In genomic region chr16:89037261-89038152, GRCh38 we compare ENCODE assay signal across 8 cellular contexts. TPM values are rescaled to one million over a fixed set of nuclear protein-coding genes. Genes with fewer than 3 reads are reported as not detected.
A peak's percentile ranks its signal among the peaks of the same experiment; 100 is the strongest.
DNase-seq lines count a peak whose midpoint lies in the region; ATAC-seq, FAIRE-seq and TF ChIP-seq lines count a peak whose summit lies in the region.

No MANE protein-coding gene starts in this region.

- peak; percentile 8 for DNase-seq in BE2C
- peak; percentile 46 for DNase-seq in M059J (ENCODE audit: low read depth)
- DNase-seq in adrenal gland = peak in 5 of 7 donors; percentile 29 to 49 (median 44)
- DNase-seq in HepG2 (ENCODE audit: low spot score) = no peak
- DNase-seq in stomach = no peak
- DNase-seq in NAMALWA (ENCODE audit: low spot score) = no peak

- H3K36me3 ChIP-seq in BE2C = no peaks in the 10 kb centered on the region
- no peaks in the 10 kb centered on the region for H3K36me3 ChIP-seq in adrenal gland (replicated peaks in 1 of 2)
- no peaks in the 10 kb centered on the region for H3K36me3 ChIP-seq in HepG2 (replicated peaks in 1 of 2; ENCODE audit: control insufficient read depth in 1 of 2, insufficient read depth in 2 of 2, low read length in 2 of 2)
- H3K36me3 ChIP-seq in stomach = no peaks in the 10 kb centered on the region

- no peak overlapping the region for H3K4me2 ChIP-seq in HepG2 (ENCODE audit: low read depth, low read length)

- TF ChIP-seq CTCF in BE2C (IDR thresholded peaks at IDR 0.05; ENCODE audit: low read depth, low read length) = no peak
- TF ChIP-seq CTCF in adrenal gland (IDR thresholded peaks at IDR 0.05) = no peak
- no peak for TF ChIP-seq CTCF in HepG2 (CRISPR knock-in tag; IDR thresholded peaks at IDR 0.05)
- no peak for TF ChIP-seq CTCF in stomach (IDR thresholded peaks at IDR 0.05)

- H3K4me1 ChIP-seq in BE2C (no peaks in the 10 kb centered on the region), adrenal gland (replicated peaks in 1 of 2) (no peaks in the 10 kb centered on the region), HepG2 (ENCODE audit: insufficient read depth, low read length) (no peaks in the 10 kb centered on the region), stomach (no peaks in the 10 kb centered on the region)

- no peak for TF ChIP-seq POLR2A in adrenal gland (IDR thresholded peaks at IDR 0.05)
- no peak for TF ChIP-seq POLR2A in HepG2 (IDR thresholded peaks at IDR 0.05; ENCODE audit: insufficient read depth in 1 of 2, low read depth in 2 of 2, low read length in 2 of 2)
- no peak for TF ChIP-seq POLR2A in stomach (IDR thresholded peaks at IDR 0.05)

- peaks cover 11% of the 10 kb centered on the region; the same call in 1 of the 2 replicates for H4K20me1 ChIP-seq in HepG2 (ENCODE audit: insufficient read depth, low read length)

- ATAC-seq in HepG2 (peak; percentile 69), HG03565 (IDR thresholded peaks at IDR 0.05; ENCODE audit: unreplicated experiment) (no peak), HG03460 (IDR thresholded peaks at IDR 0.05; ENCODE audit: unreplicated experiment) (no peak)

- no peak for TF ChIP-seq EP300 in HepG2 (IDR thresholded peaks at IDR 0.05; ENCODE audit: low read depth in 2 of 2, low read length in 2 of 2)
- TF ChIP-seq EP300 in HepG2 (CRISPR knock-in tag; IDR thresholded peaks at IDR 0.05; ENCODE audit: borderline replicate concordance) = no peak
- TF ChIP-seq EP300 in stomach (IDR thresholded peaks at IDR 0.05) = no peak

- TF ChIP-seq RAD21 in HepG2 (CRISPR knock-in tag; IDR thresholded peaks at IDR 0.05) = no peak

- in situ Hi-C loops in HepG2 (cut with HindIII; ENCODE audit: extremely low pct_ligation_motif_present, low pct_unique_long_range_greater_than_20kb) = no loop called here

- no peak for FAIRE-seq in HepG2 (lab: Jason Lieb, UNC)

- H3K27me3 ChIP-seq in BE2C (peaks cover 82% of the 10 kb centered on the region), adrenal gland (peaks cover 27% of the 10 kb centered on the region), HepG2 (ENCODE audit: control insufficient read depth in 1 of 2, insufficient read depth in 2 of 2, low read length in 2 of 2) (peaks cover 27 to 90% of the 10 kb centered on the region in 2 experiments), stomach (peaks cover 4 to 91% (median 50%) of the 10 kb centered on the region in 3 donors)

- H3K27ac ChIP-seq in adrenal gland (no peak overlapping the region), HepG2 (ENCODE audit: extremely low read length, insufficient read depth, low read length) (no peak overlapping the region), stomach (no peak overlapping the region)

- no peak overlapping the region for H3K9ac ChIP-seq in HepG2 (ENCODE audit: insufficient read depth, low read depth, low read length)

- CTCF ChIA-PET in HepG2 (lab: Yijun Ruan, JAX; ENCODE audit: low intra/inter-chr PET ratio, low total read pairs) = no interaction called here

- no peaks in the 10 kb centered on the region for H3K79me2 ChIP-seq in HepG2 (ENCODE audit: insufficient read depth, low read length)

- 15 to 52% (median 44%) methylated on average over 16 to 30 of the region's 30 CpGs for WGBS in adrenal gland, 4 donors
- WGBS in HepG2 (ENCODE audit: low lambda C conversion rate) = 15% methylated on average over 20 of the region's 30 CpGs
- WGBS in stomach, 5 donors = 27 to 46% (median 43%) methylated on average over 22 to 30 of the region's 30 CpGs

- H2AFZ ChIP-seq in HepG2 (ENCODE audit: low read length) = no peak overlapping the region

- intact Hi-C loops in adrenal gland (cut with DNase I) (no loop called here), HepG2 (cut with micrococcal nuclease; ENCODE audit: unreplicated experiment) (no loop called here), stomach (cut with DNase I; ENCODE audit: low total_unique reads) (no loop called here)

- POLR2A ChIA-PET in HepG2 (lab: Yijun Ruan, JAX) = no interaction called here

- H3K4me3 ChIP-seq in BE2C (ENCODE audit: low read depth, low read length) = no peak overlapping the region
- no peak overlapping the region for H3K4me3 ChIP-seq in adrenal gland
- no peak overlapping the region for H3K4me3 ChIP-seq in HepG2 (replicated peaks in 1 of 3; ENCODE audit: insufficient read depth in 1 of 3, low read depth in 2 of 3, low read length in 3 of 3)
- H3K4me3 ChIP-seq in stomach = no peak overlapping the region

- BruUV-seq in HepG2 (replicated peaks; lab: Mats Ljungman, UMichigan) = no TSS peak

- no peaks in the 10 kb centered on the region for H3K9me3 ChIP-seq in BE2C
- no peaks in the 10 kb centered on the region for H3K9me3 ChIP-seq in adrenal gland (replicated peaks in 1 of 3)
- H3K9me3 ChIP-seq in HepG2 (ENCODE audit: low read length) = no peaks in the 10 kb centered on the region
- no peaks in the 10 kb centered on the region for H3K9me3 ChIP-seq in stomach

TF ChIP-seq in HepG2, 621 proteins besides CTCF, POLR2A, EP300 and RAD21 (continues in another document):
- TF ChIP-seq MEF2D (CRISPR knock-in tag; IDR thresholded peaks at IDR 0.05) (0 out of 2 replicates have a peak, but pooled peaks have one; percentile 44), THRA (CRISPR knock-in tag; IDR thresholded peaks at IDR 0.05; ENCODE audit: borderline replicate concordance) (peak; percentile 62; the same call in 1 of the 2 replicates)

RNA-seq across cellular contexts. Expression of gene ACSF3, which starts 56.1 kb away (rescaled TPM):
- polyA plus RNA-seq in BE2C (2012; ENCODE audit: insufficient read depth, insufficient read length, low read depth) = 27.6 TPM
- total RNA-seq in M059J (2014; rRNA removed; shearing (Covaris generic)) = 5.0 and 16.2 TPM in 2 replicates
- 10 to 100 TPM; 35.7 to 88.3 (median 57.0) TPM for total RNA-seq in adrenal gland
- 10 to 100 TPM; 32.4 to 90.3 (median 82.1) TPM for polyA plus RNA-seq in adrenal gland
- total RNA-seq in HepG2 (2016; rRNA removed; fragmentation: Illumina TruSeq; extraction: Trizol) = 23.5 and 30.6 TPM in 2 replicates
- total RNA-seq in HepG2 (2016; cell fraction: cytosol; rRNA removed; fragmentation: Illumina TruSeq; extraction: Trizol; ENCODE audit: low read depth) = 13.8 and 14.5 TPM in 2 replicates
- 22.1 and 29.1 TPM in 2 replicates for total RNA-seq in HepG2 (2016; cell fraction: insoluble cytoplasmic fraction; rRNA removed; fragmentation: Illumina TruSeq; extraction: Trizol)
- 23.0 and 24.3 TPM in 2 replicates for total RNA-seq in HepG2 (2016; cell fraction: membrane; rRNA removed; fragmentation: Illumina TruSeq; extraction: Trizol)
- 19.3 and 21.6 TPM in 2 replicates for total RNA-seq in HepG2 (2016; cell fraction: nucleus; rRNA removed; fragmentation: Illumina TruSeq; extraction: Trizol)
- 14.9 and 16.5 TPM in 2 replicates for polyA plus RNA-seq in HepG2 (2011; rRNA removed)
- 11.3 and 15.5 TPM in 2 replicates for polyA plus RNA-seq in HepG2 (2011; cell fraction: cytosol; rRNA removed)
- 31.3 and 34.0 TPM in 2 replicates for polyA plus RNA-seq in HepG2 (2011; cell fraction: nucleus; rRNA removed)
- 16.6 and 17.2 TPM in 2 replicates for polyA plus RNA-seq in HepG2 (2012)
- polyA plus RNA-seq in HepG2 (2016; cell fraction: cytosol; fragmentation: Illumina TruSeq; extraction: Trizol; ENCODE audit: low read depth) = 6.9 and 9.7 TPM in 2 replicates
- 21.8 and 22.0 TPM in 2 replicates for polyA plus RNA-seq in HepG2 (2016; cell fraction: insoluble cytoplasmic fraction; fragmentation: Illumina TruSeq; extraction: Trizol; ENCODE audit: low read depth)
- 11.2 and 13.0 TPM in 2 replicates for polyA plus RNA-seq in HepG2 (2016; cell fraction: membrane; fragmentation: Illumina TruSeq; extraction: Trizol; ENCODE audit: low read depth)
- polyA plus RNA-seq in HepG2 (2016; cell fraction: nucleus; fragmentation: Illumina TruSeq; extraction: Trizol; ENCODE audit: insufficient read depth, low read depth) = 37.2 and 38.9 TPM in 2 replicates
- 46.7 and 47.0 TPM in 2 replicates for polyA minus RNA-seq in HepG2 (2011; rRNA and poly(A)+ RNA removed; ENCODE audit: low replicate concordance)
- 22.4 and 32.0 TPM in 2 replicates for polyA minus RNA-seq in HepG2 (2011; cell fraction: cytosol; rRNA and poly(A)+ RNA removed)
- 35.9 and 36.8 TPM in 2 replicates for polyA minus RNA-seq in HepG2 (2011; cell fraction: nucleus; rRNA and poly(A)+ RNA removed)
- 100 to 1,000 TPM in 1 of 5 donors, 10 to 100 TPM in 4; 16.9 to 265 (median 27.7) TPM for total RNA-seq in stomach
- 10 to 100 TPM; 29.4 to 33.2 (median 31.9) TPM for polyA plus RNA-seq in stomach

Comparison
In these comparisons a context has a peak if more than half of its experiments do, and no peak if none do; other contexts are left out.
1. DNase-seq: peak in BE2C (single experiment), M059J (single experiment) and adrenal gland (5 of 7); none in HepG2 (single experiment), stomach (single experiment) and NAMALWA (single experiment).